Comparison of ENCODE assay signal across 3 cellular contexts in the genomic region with DNA sequence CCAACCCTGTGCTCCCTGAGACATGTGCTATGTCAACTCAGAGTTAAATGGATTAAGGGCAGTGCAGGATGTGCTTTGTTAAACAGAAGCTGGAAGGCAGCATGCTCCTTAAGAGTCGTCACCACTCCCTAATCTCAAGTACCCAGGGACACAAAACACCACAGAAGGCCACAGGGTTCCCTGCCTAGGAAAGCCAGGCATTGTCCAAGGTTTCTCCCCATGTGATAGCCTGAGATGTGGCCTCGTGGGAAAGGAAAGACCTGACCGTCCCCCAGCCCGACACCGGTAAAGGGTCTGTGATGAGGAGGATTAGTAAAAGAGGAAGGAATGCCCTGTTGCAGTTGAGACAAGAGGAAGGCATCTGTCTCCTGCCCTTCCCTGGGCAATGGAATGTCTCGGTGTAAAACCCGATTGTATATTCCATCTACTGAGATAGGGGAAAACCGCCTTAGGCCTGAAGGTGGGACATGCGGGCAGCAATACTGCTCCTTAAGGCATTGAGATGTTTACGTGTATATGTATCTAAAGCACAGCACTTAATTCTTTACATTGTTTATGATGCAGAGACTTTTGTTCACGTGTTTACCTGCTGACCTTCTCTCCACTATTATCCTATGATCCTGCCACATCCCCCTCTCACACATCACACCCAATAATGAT. TPM values are rescaled to one million over a fixed set of nuclear protein-coding genes. Genes with fewer than 3 reads are reported as not detected.
"Had no signal": no experiment of that assay in that cellular context is flagged by ENCODE, and none has a peak within 500 bp of the region (broad histone marks: within the 10 kb centered on the region; RNA-seq: fewer than 3 reads in every experiment).

No MANE protein-coding gene starts in this region.

RNA-seq across cellular contexts. Expression of a gene that starts 48.8 kb away (rescaled TPM):
- total RNA-seq: activated B cell treated with CpG ODN at 0.5 μM for 24 hours, OCI-LY7, PC-9 had no signal
